Comparison of ENCODE assay signal across 1 cellular context in genomic region chr2:237551071-237551574, GRCh38.
TF ChIP-seq lines count a peak whose summit lies in the region.

No MANE protein-coding gene starts in this region.

TF ChIP-seq in HepG2, 621 proteins besides CTCF, POLR2A, EP300 and RAD21 (continued from another document and continues in another):
- no peak for TF ChIP-seq MNT (IDR thresholded peaks at IDR 0.05)
- no peak for TF ChIP-seq KAT2B (IDR thresholded peaks at IDR 0.05; ENCODE audit: borderline replicate concordance, low read depth, low read length)
- 0 out of 2 replicates have a peak, but pooled peaks have one; percentile 29 for TF ChIP-seq KDM2A (CRISPR knock-in tag; IDR thresholded peaks at IDR 0.05; ENCODE audit: borderline replicate concordance, low read depth)
- TF ChIP-seq LCORL (IDR thresholded peaks at IDR 0.05): no peak
- 0 out of 2 replicates have a peak, but pooled peaks have one; percentile 36 for TF ChIP-seq LCORL (CRISPR knock-in tag; IDR thresholded peaks at IDR 0.05)
- TF ChIP-seq KLF9 (CRISPR knock-in tag; IDR thresholded peaks at IDR 0.05; ENCODE audit: low read depth): no peak
- no peak for TF ChIP-seq ZNF720 (CRISPR knock-in tag; IDR thresholded peaks at IDR 0.05)
- TF ChIP-seq ZNF670 (CRISPR knock-in tag; IDR thresholded peaks at IDR 0.05; ENCODE audit: borderline replicate concordance): 0 out of 2 replicates have a peak, but pooled peaks have one; percentile 59
- TF ChIP-seq ZBTB20 (CRISPR knock-in tag; IDR thresholded peaks at IDR 0.05; ENCODE audit: borderline replicate concordance, low read depth): peak; percentile 80; the same call in 1 of the 2 replicates
- no peak for TF ChIP-seq HINFP (CRISPR knock-in tag; IDR thresholded peaks at IDR 0.05; ENCODE audit: low read depth)
- TF ChIP-seq KAT7 (CRISPR knock-in tag; IDR thresholded peaks at IDR 0.05; ENCODE audit: borderline replicate concordance): no peak
- no peak for TF ChIP-seq ZHX1 (CRISPR knock-in tag; IDR thresholded peaks at IDR 0.05; ENCODE audit: low read depth)
- TF ChIP-seq POLR2AphosphoS5 (IDR thresholded peaks at IDR 0.05; ENCODE audit: low read depth, low read length): no peak
- TF ChIP-seq ZNF550 (CRISPR knock-in tag; IDR thresholded peaks at IDR 0.05; ENCODE audit: borderline replicate concordance): no peak
- TF ChIP-seq FOXP1 (IDR thresholded peaks at IDR 0.05): no peak
- no peak for TF ChIP-seq FOXP1 (CRISPR knock-in tag; IDR thresholded peaks at IDR 0.05)
- TF ChIP-seq KDM5B (CRISPR knock-in tag; IDR thresholded peaks at IDR 0.05; ENCODE audit: borderline replicate concordance): peak; percentile 57; the same call in 1 of the 2 replicates
- no peak for TF ChIP-seq NFAT5 (CRISPR knock-in tag; IDR thresholded peaks at IDR 0.05)
- TF ChIP-seq PRDM4 (CRISPR knock-in tag; IDR thresholded peaks at IDR 0.05; ENCODE audit: borderline replicate concordance): no peak
- peak; percentile 40 for TF ChIP-seq ZNF407 (CRISPR knock-in tag; IDR thresholded peaks at IDR 0.05; ENCODE audit: not compliant biosample characterization)
- TF ChIP-seq TFE3 (CRISPR knock-in tag; IDR thresholded peaks at IDR 0.05): 0 out of 2 replicates have a peak, but pooled peaks have one; percentile 28
- peak; percentile 72; the same call in 1 of the 2 replicates for TF ChIP-seq MEF2D (CRISPR knock-in tag; IDR thresholded peaks at IDR 0.05)
- no peak for TF ChIP-seq ZNF75D (CRISPR knock-in tag; IDR thresholded peaks at IDR 0.05; ENCODE audit: borderline replicate concordance)
- TF ChIP-seq ZNF660 (CRISPR knock-in tag; IDR thresholded peaks at IDR 0.05; ENCODE audit: borderline replicate concordance, low read depth): no peak
- no peak for TF ChIP-seq ZNF83 (CRISPR knock-in tag; IDR thresholded peaks at IDR 0.05; ENCODE audit: borderline replicate concordance)
- no peak for TF ChIP-seq ZZZ3 (CRISPR knock-in tag; IDR thresholded peaks at IDR 0.05; ENCODE audit: borderline replicate concordance)
- no peak for TF ChIP-seq CBX2 (IDR thresholded peaks at IDR 0.05; ENCODE audit: low read depth, low read length)
- no peak for TF ChIP-seq CBX2 (CRISPR knock-in tag; IDR thresholded peaks at IDR 0.05; ENCODE audit: low read depth)
- TF ChIP-seq MYC (CRISPR knock-in tag; IDR thresholded peaks at IDR 0.05; ENCODE audit: borderline replicate concordance): peak; percentile 66
- no peak for TF ChIP-seq CENPX (CRISPR knock-in tag; IDR thresholded peaks at IDR 0.05)
